In genomic region chr6:155694429-155694795, GRCh38 we compare ENCODE assay signal across 21 cellular contexts.
"Had no signal": no experiment of that assay in that cellular context is flagged by ENCODE, and none has a peak within 500 bp of the region (broad histone marks: within the 10 kb centered on the region; RNA-seq: fewer than 3 reads in every experiment).

No MANE protein-coding gene starts in this region.

- H3K36me3 ChIP-seq: breast epithelium, tibial artery, vagina had no signal

- ATAC-seq: activated CD8-positive, alpha-beta T cell treated with anti-CD3 and anti-CD28 coated beads, Interleukin-2, amount 10 ng/mL, durations not matched to agents 7 days and 5 days; activated naive CD4-positive, alpha-beta T cell treated with anti-CD3 and anti-CD28 coated beads, Interleukin-2, amount 50 U/mL, for 72 hours; left ventricle myocardium superior; stimulated activated effector memory CD8-positive, alpha-beta T cell treated with anti-CD3 and anti-CD28 coated beads, Interleukin-12 subunit alpha, Interleukin-12 subunit beta, amount 100 ng/mL, for 72 hours had no signal

- DNase-seq: activated CD4-positive, alpha-beta T cell treated with anti-CD3 and anti-CD28 coated beads, Interleukin-2, amount 10 ng/mL, durations not matched to agents 24 days and 14 days; activated CD4-positive, CD25-positive, alpha-beta regulatory T cell; activated CD8-positive, alpha-beta memory T cell treated with anti-CD3 and anti-CD28 coated beads, Interleukin-2, amount 50 U/mL, for 4 hours; activated CD8-positive, alpha-beta T cell treated with anti-CD3 and anti-CD28 coated beads, Interleukin-2, amount 10 ng/mL, durations not matched to agents 7 days and 5 days; activated gamma-delta T cell; activated T-cell treated with anti-CD3 and anti-CD28 coated beads, Interleukin-2, amount 50 U/mL, for 48 hours; amygdala; cerebellar nuclear complex; effector memory CD4-positive, alpha-beta T cell; left ventricle myocardium superior; nephron progenitor cell; stimulated activated CD4-positive, alpha-beta T cell treated with anti-CD3 and anti-CD28 coated beads, Interleukin-12 subunit alpha, Interleukin-12 subunit beta, amount 100 ng/mL, for 4 hours; stimulated activated CD4-positive, alpha-beta T cell treated with anti-CD3 and anti-CD28 coated beads, Interleukin-2, amount 100 ng/mL, for 24 hours; T-helper 2 cell; tibial artery had no signal

- FAIRE-seq: frontal cortex, TTC549 had no signal

- H3K4me3 ChIP-seq: breast epithelium, tibial artery, vagina had no signal

- H3K27ac ChIP-seq: breast epithelium, tibial artery, vagina had no signal

- H3K4me1 ChIP-seq: breast epithelium, vagina had no signal

- H3K27me3 ChIP-seq: breast epithelium, tibial artery, vagina had no signal

- H3K9me3 ChIP-seq: breast epithelium, tibial artery, vagina had no signal
